ENCODE assay signal across 1 cellular context in the genomic region with DNA sequence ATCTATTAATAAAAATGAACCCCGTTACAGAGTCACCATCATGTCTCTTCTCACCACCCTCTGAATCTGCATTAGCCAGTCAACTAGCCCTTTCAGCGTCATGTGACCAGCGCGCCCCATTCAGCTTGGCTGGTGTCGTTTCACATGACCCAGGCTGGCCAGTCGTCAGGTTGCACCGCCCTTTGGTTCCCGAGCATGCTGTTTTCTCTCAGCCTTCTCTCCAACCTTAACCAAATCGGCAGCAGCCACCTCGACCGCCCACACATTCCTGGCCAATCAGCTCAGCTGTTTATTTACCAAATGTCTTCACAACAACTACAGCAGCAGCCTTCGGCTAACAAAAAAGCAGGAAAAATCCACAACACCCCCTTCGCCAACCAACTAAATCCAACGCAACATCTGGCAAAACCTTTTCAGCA.
TF ChIP-seq lines count a peak whose summit lies in the region.

No MANE protein-coding gene starts in this region.

TF ChIP-seq in H1, 55 proteins besides CTCF, POLR2A, EP300 and RAD21:
- TF ChIP-seq, protein P1, sequence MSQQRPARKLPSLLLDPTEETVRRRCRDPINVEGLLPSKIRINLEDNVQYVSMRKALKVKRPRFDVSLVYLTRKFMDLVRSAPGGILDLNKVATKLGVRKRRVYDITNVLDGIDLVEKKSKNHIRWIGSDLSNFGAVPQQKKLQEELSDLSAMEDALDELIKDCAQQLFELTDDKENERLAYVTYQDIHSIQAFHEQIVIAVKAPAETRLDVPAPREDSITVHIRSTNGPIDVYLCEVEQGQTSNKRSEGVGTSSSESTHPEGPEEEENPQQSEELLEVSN (IDR thresholded peaks at IDR 0.05) = no peak
- TF ChIP-seq GABPA (IDR thresholded peaks at IDR 0.05; ENCODE audit: borderline replicate concordance, insufficient read depth, low read length) (no peak), JUND (IDR thresholded peaks at IDR 0.05; ENCODE audit: low read length) (no peak), RNF2 (IDR thresholded peaks at IDR 0.05; ENCODE audit: borderline replicate concordance, low read depth, low read length, missing control alignments, poor library complexity, severe bottlenecking) (no peak), POLR2AphosphoS5 (IDR thresholded peaks at IDR 0.05; ENCODE audit: low read depth, low read length) (peak; percentile 96), SP4 (IDR thresholded peaks at IDR 0.05; ENCODE audit: low read length) (peak; percentile 60; the same call in 1 of the 2 replicates)
- TF ChIP-seq, protein P2, sequence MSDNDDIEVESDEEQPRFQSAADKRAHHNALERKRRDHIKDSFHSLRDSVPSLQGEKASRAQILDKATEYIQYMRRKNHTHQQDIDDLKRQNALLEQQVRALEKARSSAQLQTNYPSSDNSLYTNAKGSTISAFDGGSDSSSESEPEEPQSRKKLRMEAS (IDR thresholded peaks at IDR 0.05) = peak; percentile 48
- TF ChIP-seq, protein P3, sequence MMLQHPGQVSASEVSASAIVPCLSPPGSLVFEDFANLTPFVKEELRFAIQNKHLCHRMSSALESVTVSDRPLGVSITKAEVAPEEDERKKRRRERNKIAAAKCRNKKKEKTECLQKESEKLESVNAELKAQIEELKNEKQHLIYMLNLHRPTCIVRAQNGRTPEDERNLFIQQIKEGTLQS (IDR thresholded peaks at IDR 0.05; ENCODE audit: insufficient read depth, low read depth, low read length) = peak; percentile 59; the same call in 1 of the 2 replicates
- TF ChIP-seq, protein P4, sequence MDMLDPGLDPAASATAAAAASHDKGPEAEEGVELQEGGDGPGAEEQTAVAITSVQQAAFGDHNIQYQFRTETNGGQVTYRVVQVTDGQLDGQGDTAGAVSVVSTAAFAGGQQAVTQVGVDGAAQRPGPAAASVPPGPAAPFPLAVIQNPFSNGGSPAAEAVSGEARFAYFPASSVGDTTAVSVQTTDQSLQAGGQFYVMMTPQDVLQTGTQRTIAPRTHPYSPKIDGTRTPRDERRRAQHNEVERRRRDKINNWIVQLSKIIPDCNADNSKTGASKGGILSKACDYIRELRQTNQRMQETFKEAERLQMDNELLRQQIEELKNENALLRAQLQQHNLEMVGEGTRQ (IDR thresholded peaks at IDR 0.05; ENCODE audit: low read length) = peak; percentile 89
